In the genomic region with DNA sequence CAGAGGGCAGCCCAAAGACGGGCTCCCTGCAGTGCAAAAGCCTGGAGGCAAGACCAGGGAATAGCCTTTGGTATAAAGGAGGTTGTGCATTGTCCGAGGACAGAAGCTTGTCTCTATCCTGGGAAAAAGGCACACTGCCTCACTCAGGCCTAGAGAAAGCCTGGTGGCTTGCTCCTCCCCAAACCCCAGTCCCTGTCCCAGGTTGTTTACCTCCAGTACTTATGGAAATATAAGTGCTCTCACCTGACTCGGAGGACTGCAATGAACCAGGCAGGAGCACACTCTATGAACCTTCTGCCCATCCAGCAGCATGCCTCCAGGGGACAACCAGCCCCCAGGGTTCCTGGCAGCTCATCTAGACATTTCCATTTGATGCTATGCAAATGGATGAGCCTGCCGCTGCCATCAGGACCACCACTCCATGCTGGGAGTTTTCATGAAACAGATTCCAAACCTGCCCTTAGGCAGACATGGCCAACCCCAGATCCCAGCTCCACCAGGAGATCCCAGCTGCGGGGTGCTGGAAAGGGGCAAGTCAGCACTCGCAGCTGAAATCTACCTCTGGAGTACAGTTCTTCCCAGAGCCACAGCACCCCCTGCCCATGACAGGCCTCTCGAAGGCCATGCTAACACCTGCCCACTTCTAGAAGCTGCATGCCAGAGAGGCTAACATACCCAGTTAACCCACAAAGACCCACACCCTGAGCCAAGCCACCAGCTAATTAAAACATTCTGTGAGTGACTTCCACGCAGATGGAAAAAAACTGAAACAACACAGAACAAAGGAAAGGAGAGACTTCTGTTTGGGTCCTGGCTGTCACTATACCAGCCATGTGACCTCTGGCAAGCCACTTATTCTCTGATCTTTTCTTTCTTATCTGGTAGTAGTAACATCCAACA, we compare ENCODE assay signal across 18 cellular contexts.
A peak's percentile ranks its signal among the peaks of the same experiment; 100 is the strongest.
DNase-seq lines count a peak whose midpoint lies in the region; ATAC-seq and TF ChIP-seq lines count a peak whose summit lies in the region.
"Had no signal": no experiment of that assay in that cellular context is flagged by ENCODE, and none has a peak within 500 bp of the region (broad histone marks: within the 10 kb centered on the region; RNA-seq: fewer than 3 reads in every experiment).

No MANE protein-coding gene starts in this region.

- peaks cover 5% of the 10 kb centered on the region for H3K27me3 Mint-ChIP-seq in type B pancreatic cell
- H3K27me3 Mint-ChIP-seq: activated CD4-positive, alpha-beta memory T cell treated with anti-CD3 and anti-CD28 coated beads for 36 hours had no signal

- TF ChIP-seq RAD21 in IMR-90 (IDR thresholded peaks at IDR 0.05; ENCODE audit: low read length) = no peak

- peaks cover 18% of the 10 kb centered on the region for H3K9me1 ChIP-seq in IMR-90 (ENCODE audit: insufficient read depth, low read length)

- H3K36me3 Mint-ChIP-seq in type B pancreatic cell = no peaks in the 10 kb centered on the region
- H3K36me3 Mint-ChIP-seq: activated CD4-positive, alpha-beta memory T cell treated with anti-CD3 and anti-CD28 coated beads for 36 hours; CD14-positive monocyte; naive B cell had no signal

- no peak overlapping the region for H3K27ac Mint-ChIP-seq in type B pancreatic cell
- H3K27ac Mint-ChIP-seq: activated CD4-positive, alpha-beta memory T cell treated with anti-CD3 and anti-CD28 coated beads for 36 hours; CD14-positive monocyte; dendritic cell treated with granulocyte-macrophage colony-stimulating factor and Interleukin-4, amounts not matched to agents 40 ng/mL and 50 ng/mL, for 4 days; naive B cell had no signal

- H3K27me3 ChIP-seq in IMR-90 (ENCODE audit: control insufficient read depth, insufficient read depth, low read length) = 0 out of 2 replicates have a peak, but pooled peaks cover 4% of the 10 kb centered on the region

- TF ChIP-seq CTCF in IMR-90 (conservative IDR thresholded peaks at IDR 0.05; ENCODE audit: low read depth, low read length) (no peak), type B pancreatic cell (conservative IDR thresholded peaks at IDR 0.05) (no peak)

- CTCF ChIA-PET in IMR-90 (lab: Yijun Ruan, JAX) = no interaction called here

- H3K4me1 Mint-ChIP-seq in type B pancreatic cell (ENCODE audit: unreplicated experiment) = peaks cover 11% of the 10 kb centered on the region
- H3K4me1 Mint-ChIP-seq: CD14-positive monocyte, naive B cell had no signal

- peak overlapping the region; percentile 13; the same call in 1 of the 2 replicates for H4K91ac ChIP-seq in IMR-90 (ENCODE audit: insufficient read depth, low read depth, low read length)

- no peak overlapping the region; a peak in 1 of 4 replicates for H4K8ac ChIP-seq in IMR-90 (ENCODE audit: low read depth in 2 of 2, low read length in 2 of 2)

- H3K4ac ChIP-seq in IMR-90 (ENCODE audit: low read depth, low read length) = 0 out of 2 replicates have a peak overlapping the region, but pooled peaks have one; percentile 0

- DNase-seq in DMS79 (lab: John Stamatoyannopoulos, UW) (peak; percentile 93), IMR-90 (no peak), SW480 (ENCODE audit: low spot score) (peak; percentile 5), islet precursor cell (peak; percentile 70), epidermal melanocyte (ENCODE audit: insufficient read length, low spot score) (no peak), type B pancreatic cell (ENCODE audit: extremely low spot score, unreplicated experiment) (no peak), NCI-H1105 treated with DMSO at 0.1 percent for 48 hours (lab: John Stamatoyannopoulos, UW) (no peak), globus pallidus (ENCODE audit: low spot score) (no peak)
- DNase-seq: activated CD4-positive, alpha-beta memory T cell treated with anti-CD3 and anti-CD28 coated beads for 36 hours; naive B cell; NCI-H82; psoas muscle; SHP77; T-helper 9 cell had no signal

- H3K4me3 Mint-ChIP-seq in type B pancreatic cell = no peak overlapping the region
- H3K4me3 Mint-ChIP-seq: activated CD4-positive, alpha-beta memory T cell treated with anti-CD3 and anti-CD28 coated beads for 36 hours; CD14-positive monocyte; dendritic cell treated with granulocyte-macrophage colony-stimulating factor and Interleukin-4, amounts not matched to agents 40 ng/mL and 50 ng/mL, for 4 days; naive B cell had no signal

- ATAC-seq in IMR-90 (ENCODE audit: low read depth) = no peak
- ATAC-seq: esophagus mucosa, left lobe of liver had no signal

- peak overlapping the region; percentile 75; the same call in 1 of the 2 replicates for H2BK120ac ChIP-seq in IMR-90 (ENCODE audit: low read depth, low read length)

- H2BK15ac ChIP-seq in IMR-90 (ENCODE audit: low read depth, low read length) = peak overlapping the region; percentile 82; the same call in 2 of the 3 replicates

- H3K9ac ChIP-seq in IMR-90 (ENCODE audit: low read depth, low read length) = no peak overlapping the region

- H3K9me3 ChIP-seq in IMR-90 (ENCODE audit: control insufficient read depth, insufficient read depth, low read length) = no peaks in the 10 kb centered on the region
- H3K9me3 ChIP-seq: psoas muscle had no signal

- H3K4me2 ChIP-seq in IMR-90 (ENCODE audit: low read depth, low read length) = no peak overlapping the region

- H2BK20ac ChIP-seq in IMR-90 (ENCODE audit: low read depth, low read length) = peak overlapping the region; percentile 87; the same call in 1 of the 2 replicates

- H4K20me1 ChIP-seq in IMR-90 (ENCODE audit: insufficient read depth, low read length) = no peaks in the 10 kb centered on the region; the same call in 1 of the 2 replicates

- no peak overlapping the region for H3K23ac ChIP-seq in IMR-90 (ENCODE audit: low read depth, low read length)

- 67% methylated on average over 1 of the region's 8 CpGs; no CpG with 5 or more reads in 1 of the 2 experiments for WGBS in IMR-90 (ENCODE audit: extremely low coverage in 2 of 2, insufficient read length in 1 of 2), 2 experiments

- no TSS peak for BruUV-seq in IMR-90 (replicated peaks; lab: Mats Ljungman, UMichigan)

- H3K9me3 Mint-ChIP-seq in type B pancreatic cell = no peaks in the 10 kb centered on the region
- H3K9me3 Mint-ChIP-seq: activated CD4-positive, alpha-beta memory T cell treated with anti-CD3 and anti-CD28 coated beads for 36 hours; dendritic cell treated with granulocyte-macrophage colony-stimulating factor and Interleukin-4, amounts not matched to agents 40 ng/mL and 50 ng/mL, for 4 days had no signal

- 0 out of 2 replicates have a peak overlapping the region, but pooled peaks have one; percentile 8 for H3K18ac ChIP-seq in IMR-90 (ENCODE audit: low read depth, low read length)

- H3K27ac ChIP-seq in IMR-90 (ENCODE audit: insufficient read depth, low read length) = no peak overlapping the region

- in situ Hi-C loops in IMR-90 (cut with MboI; ENCODE audit: low sequenced_read_pairs) = no loop called here

- POLR2A ChIA-PET in IMR-90 (lab: Charles Lee; ENCODE audit: unreplicated experiment) = no interaction called here

- H2AFZ ChIP-seq in IMR-90 (replicated peaks; ENCODE audit: low read length, poor library complexity) = no peak overlapping the region

- H3K36me3 ChIP-seq in IMR-90 (ENCODE audit: control insufficient read depth, insufficient read depth, low read length) = no peaks in the 10 kb centered on the region

- no peak overlapping the region for H3K56ac ChIP-seq in IMR-90 (ENCODE audit: extremely low read depth, insufficient read depth, low read length)

- H2BK5ac ChIP-seq in IMR-90 (ENCODE audit: low read depth, low read length, poor library complexity, severe bottlenecking) = no peak overlapping the region

- intact Hi-C loops in IMR-90 (cut with micrococcal nuclease) = no loop called here

- H2AK9ac ChIP-seq in IMR-90 (replicated peaks; ENCODE audit: low read depth, low read length, poor library complexity) = no peak overlapping the region

- no peak overlapping the region for H3K4me3 ChIP-seq in IMR-90 (ENCODE audit: insufficient read depth, low read depth, low read length)
- H3K4me3 ChIP-seq: psoas muscle had no signal

- H3K79me1 ChIP-seq in IMR-90 (ENCODE audit: low read depth in 1 of 2, low read length in 2 of 2) = no peaks in the 10 kb centered on the region

- no peak for TF ChIP-seq POLR2A in IMR-90 (IDR thresholded peaks at IDR 0.05; ENCODE audit: low read depth, low read length)

- H3K4me1 ChIP-seq in IMR-90 (ENCODE audit: control insufficient read depth, insufficient read depth, low read length) = peaks cover 17% of the 10 kb centered on the region

- 0 out of 2 replicates have a peak overlapping the region, but pooled peaks have one; percentile 3 for H3K14ac ChIP-seq in IMR-90 (replicated peaks; ENCODE audit: low read depth, low read length)

- H2AK5ac ChIP-seq in IMR-90 (ENCODE audit: low read depth, low read length) = peak overlapping the region; percentile 10; the same call in 1 of the 2 replicates

- H4K5ac ChIP-seq in IMR-90 (ENCODE audit: low read depth, low read length) = no peak overlapping the region; the same call in 1 of the 2 replicates

- dilution Hi-C loops in IMR-90 (cut with HindIII; ENCODE audit: low sequenced_read_pairs, unreplicated experiment) = no loop called here

TF ChIP-seq in IMR-90, 13 proteins besides CTCF, POLR2A, EP300 and RAD21 (continues in another document):
- TF ChIP-seq CHD1 (IDR thresholded peaks at IDR 0.05; ENCODE audit: low read depth, low read length) = no peak
- TF ChIP-seq CEBPB (IDR thresholded peaks at IDR 0.05; ENCODE audit: low read depth, low read length) = no peak
- TF ChIP-seq, protein P1, sequence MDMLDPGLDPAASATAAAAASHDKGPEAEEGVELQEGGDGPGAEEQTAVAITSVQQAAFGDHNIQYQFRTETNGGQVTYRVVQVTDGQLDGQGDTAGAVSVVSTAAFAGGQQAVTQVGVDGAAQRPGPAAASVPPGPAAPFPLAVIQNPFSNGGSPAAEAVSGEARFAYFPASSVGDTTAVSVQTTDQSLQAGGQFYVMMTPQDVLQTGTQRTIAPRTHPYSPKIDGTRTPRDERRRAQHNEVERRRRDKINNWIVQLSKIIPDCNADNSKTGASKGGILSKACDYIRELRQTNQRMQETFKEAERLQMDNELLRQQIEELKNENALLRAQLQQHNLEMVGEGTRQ (IDR thresholded peaks at IDR 0.05; ENCODE audit: low read depth, low read length) = no peak
- TF ChIP-seq RFX5 (IDR thresholded peaks at IDR 0.05; ENCODE audit: low read depth, low read length) = no peak
- no peak for TF ChIP-seq SMC3 (IDR thresholded peaks at IDR 0.05; ENCODE audit: low read depth, low read length)
- TF ChIP-seq MAZ (IDR thresholded peaks at IDR 0.05; ENCODE audit: borderline replicate concordance, low read depth, low read length) = no peak
- TF ChIP-seq MAFK (IDR thresholded peaks at IDR 0.05; ENCODE audit: low read depth, low read length) = no peak
- no peak for TF ChIP-seq MXI1 (IDR thresholded peaks at IDR 0.05; ENCODE audit: borderline replicate concordance, low read depth, low read length)
- TF ChIP-seq RCOR1 (IDR thresholded peaks at IDR 0.05; ENCODE audit: insufficient replicate concordance, low read length) = no peak
- no peak for TF ChIP-seq BHLHE40 (IDR thresholded peaks at IDR 0.05; ENCODE audit: low read depth, low read length)

Comparison
In these comparisons a context has a peak if more than half of its experiments do, and no peak if none do; other contexts are left out.
1. DNase-seq: peak in DMS79 (single experiment), SW480 (single experiment) and islet precursor cell (single experiment); none in IMR-90 (single experiment), epidermal melanocyte (single experiment), type B pancreatic cell (single experiment), NCI-H1105 treated with DMSO at 0.1 percent for 48 hours (single experiment) and globus pallidus (single experiment).